26 cellular contexts compared by ENCODE assay signal in the genomic region with DNA sequence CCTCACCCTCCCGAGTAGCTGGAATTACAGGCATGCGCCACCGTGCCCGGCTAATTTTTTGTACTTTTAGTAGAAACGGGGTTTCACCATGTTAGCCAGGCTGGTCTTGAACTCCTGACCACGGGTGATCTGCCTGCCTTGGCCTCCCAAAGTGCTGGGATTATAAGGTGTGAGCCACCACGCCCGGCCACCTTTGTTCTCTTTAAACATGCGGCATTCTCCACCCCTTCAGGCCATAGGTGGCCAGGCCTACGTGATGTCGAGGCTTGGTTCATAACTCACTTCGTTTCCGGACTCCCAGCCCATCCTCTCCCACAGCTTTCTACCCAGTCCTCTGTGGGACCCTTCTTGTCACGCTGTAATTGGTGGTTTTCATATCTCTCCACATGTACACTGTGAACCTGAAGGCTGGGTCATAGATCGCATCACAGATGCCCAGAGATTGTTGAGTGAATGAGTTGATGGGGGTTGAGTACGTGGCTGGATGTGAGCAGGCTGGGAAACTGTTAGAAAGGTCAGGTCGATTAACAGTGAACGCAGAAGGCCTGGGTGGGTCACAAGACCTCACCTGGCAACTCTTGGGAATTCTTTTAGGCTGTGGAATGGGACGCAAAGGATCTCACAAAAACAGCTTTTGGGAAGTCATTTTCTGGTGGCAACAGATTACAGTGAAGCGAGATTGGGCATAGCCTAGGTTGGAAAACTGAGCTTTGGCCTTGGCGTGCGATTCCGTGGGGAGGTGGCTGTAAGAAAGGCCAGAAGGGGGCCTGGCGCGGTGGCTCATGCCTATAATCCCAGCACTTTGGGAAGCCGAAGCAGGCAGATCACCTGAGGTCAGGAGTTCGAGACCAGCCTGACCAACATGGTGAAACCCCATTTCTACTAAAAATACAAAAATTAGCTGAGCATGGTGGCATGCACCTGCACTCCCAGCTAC. TPM values are rescaled to one million over a fixed set of nuclear protein-coding genes. Genes with fewer than 3 reads are reported as not detected.
"Had no signal": no experiment of that assay in that cellular context is flagged by ENCODE, and none has a peak within 500 bp of the region (broad histone marks: within the 10 kb centered on the region; RNA-seq: fewer than 3 reads in every experiment).

No MANE protein-coding gene starts in this region.

- H3K9me3 ChIP-seq: colonic mucosa, thyroid gland had no signal

- H3K9me3 Mint-ChIP-seq: activated CD4-positive, alpha-beta T cell treated with anti-CD3 and anti-CD28 coated beads, Interleukin-2, amount 10 ng/mL, durations not matched to agents 24 days and 14 days; activated CD8-positive, alpha-beta T cell treated with anti-CD3 and anti-CD28 coated beads for 36 hours; activated naive CD4-positive, alpha-beta T cell treated with anti-CD3 and anti-CD28 coated beads, Interleukin-2, amount 50 U/mL, for 72 hours; central memory CD8-positive, alpha-beta T cell; effector memory CD8-positive, alpha-beta T cell; neural crest cell; stimulated activated naive CD8-positive, alpha-beta T cell treated with anti-CD3 and anti-CD28 coated beads, Interleukin-15, Interleukin-2, amounts not matched to agents 100 ng/mL and 50 ng/mL, for 24 hours had no signal

- H3K27ac ChIP-seq: colonic mucosa, dorsolateral prefrontal cortex, thyroid gland, VCaP had no signal

- H3K4me3 ChIP-seq: colonic mucosa, dorsolateral prefrontal cortex, thyroid gland had no signal

- H3K4me1 ChIP-seq: colonic mucosa, thyroid gland had no signal

- H3K36me3 Mint-ChIP-seq: activated CD8-positive, alpha-beta memory T cell treated with anti-CD3 and anti-CD28 coated beads, Interleukin-2, amount 10 ng/mL, durations not matched to agents 7 days and 5 days; activated naive CD4-positive, alpha-beta T cell treated with anti-CD3 and anti-CD28 coated beads, Interleukin-2, amount 50 U/mL, for 72 hours had no signal

- DNase-seq: activated CD4-positive, alpha-beta T cell treated with anti-CD3 and anti-CD28 coated beads, Interleukin-2, amount 10 ng/mL, durations not matched to agents 24 days and 14 days; activated CD8-positive, alpha-beta memory T cell treated with anti-CD3 and anti-CD28 coated beads, Interleukin-2, amount 10 ng/mL, durations not matched to agents 7 days and 5 days; activated CD8-positive, alpha-beta T cell treated with anti-CD3 and anti-CD28 coated beads for 36 hours; activated gamma-delta T cell treated with Interleukin-2 at 50 U/mL for 16 hours; activated T-cell treated with anti-CD3 and anti-CD28 coated beads for 4 hours; colonic mucosa; effector memory CD8-positive, alpha-beta T cell; hippocampal formation; left ventricle myocardium superior; retina; stimulated activated CD4-positive, alpha-beta T cell treated with anti-CD3 and anti-CD28 coated beads, Interleukin-4, amount 100 ng/mL, for 24 hours; thyroid gland had no signal

- FAIRE-seq: astrocyte, endothelial cell of umbilical vein, frontal cortex, urothelium cell line had no signal

- H3K27me3 ChIP-seq: colonic mucosa, dorsolateral prefrontal cortex, thyroid gland had no signal

- H3K4me1 Mint-ChIP-seq: activated CD4-positive, alpha-beta T cell treated with anti-CD3 and anti-CD28 coated beads, Interleukin-2, amount 10 ng/mL, durations not matched to agents 24 days and 14 days; activated CD8-positive, alpha-beta memory T cell treated with anti-CD3 and anti-CD28 coated beads, Interleukin-2, amount 10 ng/mL, durations not matched to agents 7 days and 5 days; central memory CD8-positive, alpha-beta T cell; neural crest cell had no signal

- ATAC-seq: activated CD4-positive, CD25-positive, alpha-beta regulatory T cell treated with anti-CD3 and anti-CD28 coated beads, Interleukin-2, amount 50 U/mL, for 24 hours; activated CD8-positive, alpha-beta memory T cell treated with anti-CD3 and anti-CD28 coated beads, Interleukin-2, amount 10 ng/mL, durations not matched to agents 7 days and 5 days; activated CD8-positive, alpha-beta T cell treated with anti-CD3 and anti-CD28 coated beads for 36 hours; activated naive CD4-positive, alpha-beta T cell treated with anti-CD3 and anti-CD28 coated beads, Interleukin-2, amount 50 U/mL, for 72 hours; effector memory CD8-positive, alpha-beta T cell; esophagus mucosa; left ventricle myocardium superior had no signal

- H3K27ac Mint-ChIP-seq: activated CD4-positive, alpha-beta T cell treated with anti-CD3 and anti-CD28 coated beads, Interleukin-2, amount 10 ng/mL, durations not matched to agents 24 days and 14 days; activated CD8-positive, alpha-beta memory T cell treated with anti-CD3 and anti-CD28 coated beads, Interleukin-2, amount 10 ng/mL, durations not matched to agents 7 days and 5 days; activated CD8-positive, alpha-beta T cell treated with anti-CD3 and anti-CD28 coated beads for 36 hours; activated naive CD4-positive, alpha-beta T cell treated with anti-CD3 and anti-CD28 coated beads, Interleukin-2, amount 50 U/mL, for 72 hours; effector memory CD8-positive, alpha-beta T cell; progenitor cell of endocrine pancreas; stimulated activated naive CD8-positive, alpha-beta T cell treated with anti-CD3 and anti-CD28 coated beads, Interleukin-15, Interleukin-2, amounts not matched to agents 100 ng/mL and 50 ng/mL, for 24 hours had no signal

- H3K4me3 Mint-ChIP-seq: activated CD4-positive, alpha-beta T cell treated with anti-CD3 and anti-CD28 coated beads, Interleukin-2, amount 10 ng/mL, durations not matched to agents 24 days and 14 days; activated CD8-positive, alpha-beta memory T cell treated with anti-CD3 and anti-CD28 coated beads, Interleukin-2, amount 10 ng/mL, durations not matched to agents 7 days and 5 days; activated CD8-positive, alpha-beta T cell treated with anti-CD3 and anti-CD28 coated beads for 36 hours; central memory CD8-positive, alpha-beta T cell; effector memory CD8-positive, alpha-beta T cell; neural crest cell; stimulated activated naive CD8-positive, alpha-beta T cell treated with anti-CD3 and anti-CD28 coated beads, Interleukin-15, Interleukin-2, amounts not matched to agents 100 ng/mL and 50 ng/mL, for 24 hours had no signal

- H3K27me3 Mint-ChIP-seq: activated CD4-positive, alpha-beta T cell treated with anti-CD3 and anti-CD28 coated beads, Interleukin-2, amount 10 ng/mL, durations not matched to agents 24 days and 14 days; activated CD8-positive, alpha-beta memory T cell treated with anti-CD3 and anti-CD28 coated beads, Interleukin-2, amount 10 ng/mL, durations not matched to agents 7 days and 5 days; activated CD8-positive, alpha-beta T cell treated with anti-CD3 and anti-CD28 coated beads for 36 hours; progenitor cell of endocrine pancreas; stimulated activated naive CD8-positive, alpha-beta T cell treated with anti-CD3 and anti-CD28 coated beads, Interleukin-15, Interleukin-2, amounts not matched to agents 100 ng/mL and 50 ng/mL, for 24 hours had no signal

RNA-seq across cellular contexts. Expression of a gene that starts 44.5 kb away (rescaled TPM):
- total RNA-seq: activated CD4-positive, alpha-beta T cell treated with anti-CD3 and anti-CD28 coated beads, Interleukin-2, amount 10 ng/mL, durations not matched to agents 24 days and 14 days; activated CD8-positive, alpha-beta memory T cell treated with anti-CD3 and anti-CD28 coated beads, Interleukin-2, amount 10 ng/mL, durations not matched to agents 7 days and 5 days; activated CD8-positive, alpha-beta T cell treated with anti-CD3 and anti-CD28 coated beads for 36 hours; endothelial cell of umbilical vein; frontal cortex; T-helper 2 cell treated with Interferon-gamma antibody and Interleukin-4, amounts not matched to agents 100 ng/mL and 5 ng/mL, for 36 hours had no signal
